26 cellular contexts compared by ENCODE assay signal in genomic region chr22:50228366-50228765, GRCh38. TPM values are rescaled to one million over a fixed set of nuclear protein-coding genes. Genes with fewer than 3 reads are reported as not detected.
DNase-seq lines count a peak whose midpoint lies in the region; ATAC-seq, FAIRE-seq and TF ChIP-seq lines count a peak whose summit lies in the region.
"Had no signal": no experiment of that assay in that cellular context is flagged by ENCODE, and none has a peak within 500 bp of the region (broad histone marks: within the 10 kb centered on the region; RNA-seq: fewer than 3 reads in every experiment).

No MANE protein-coding gene starts in this region.

- H3K4me3 ChIP-seq in astrocyte (ENCODE audit: insufficient read depth, low read depth, low read length) (no peak overlapping the region), lower lobe of right lung (no peak overlapping the region), upper lobe of left lung (no peak overlapping the region), coronary artery (no peak overlapping the region)
- H3K4me3 ChIP-seq: GM23248, Peyer's patch, SJCRH30 had no signal

- no peak overlapping the region for H3K4me3 Mint-ChIP-seq in astrocyte (ENCODE audit: unreplicated experiment)
- H3K4me3 Mint-ChIP-seq in activated T-cell treated with anti-CD3 and anti-CD28 coated beads, Interleukin-2, amount 50 U/mL, for 24 hours, result no peak overlapping the region

- no peaks in the 10 kb centered on the region for H3K27me3 Mint-ChIP-seq in astrocyte (ENCODE audit: low read depth, unreplicated experiment)
- H3K27me3 Mint-ChIP-seq in activated T-cell treated with anti-CD3 and anti-CD28 coated beads, Interleukin-2, amount 50 U/mL, for 24 hours, result no peaks in the 10 kb centered on the region
- H3K27me3 Mint-ChIP-seq: IgD-negative memory B cell had no signal

- H3K4me2 ChIP-seq in astrocyte (ENCODE audit: low read length), result no peak overlapping the region

- peaks cover 2% of the 10 kb centered on the region for H3K36me3 ChIP-seq in astrocyte (ENCODE audit: insufficient read depth, low read length)
- H3K36me3 ChIP-seq in lower lobe of right lung, result peaks cover 90% of the 10 kb centered on the region
- H3K36me3 ChIP-seq in upper lobe of left lung, result peaks cover 13 to 83% (median 49%) of the 10 kb centered on the region in 4 donors

- DNase-seq in Right ventricle myocardium inferior (ENCODE audit: missing footprints), result peak; percentile 2
- DNase-seq in left cardiac atrium, result no peak
- DNase-seq in astrocyte (ENCODE audit: low read depth), result no peak
- peak; percentile 30 for DNase-seq in lower lobe of right lung
- peak; percentile 17 to 38 for DNase-seq in upper lobe of left lung
- DNase-seq in COLO829 (ENCODE audit: low spot score), result no peak
- no peak for DNase-seq in activated T-cell treated with anti-CD3 and anti-CD28 coated beads, Interleukin-2, amount 50 U/mL, for 24 hours
- DNase-seq in coronary artery (ENCODE audit: low spot score), result no peak
- DNase-seq: AML-193, DMS53, GDM1, GM23248, HCEC 1CT, MV-4-11, NCI-H1105 treated with DMSO at 0.1 percent for 48 hours, NCI-H2029 treated with DMSO at 0.1 percent for 48 hours, NCI-H2171, NCI-H524 treated with DMSO at 0.1 percent for 48 hours, NCI-H82, Peyer's patch had no signal

- H3K27ac Mint-ChIP-seq in astrocyte (ENCODE audit: unreplicated experiment), result peak overlapping the region; percentile 31
- H3K27ac Mint-ChIP-seq in activated T-cell treated with anti-CD3 and anti-CD28 coated beads, Interleukin-2, amount 50 U/mL, for 24 hours, result no peak overlapping the region
- H3K27ac Mint-ChIP-seq: CD14-positive monocyte, IgD-negative memory B cell had no signal

- peaks cover 32% of the 10 kb centered on the region for H4K20me1 ChIP-seq in astrocyte (ENCODE audit: insufficient read depth, low read length)

- H3K27me3 ChIP-seq in astrocyte (ENCODE audit: insufficient read depth, low read length) (no peaks in the 10 kb centered on the region), lower lobe of right lung (ENCODE audit: low read depth) (no peaks in the 10 kb centered on the region), upper lobe of left lung (no peaks in the 10 kb centered on the region)
- H3K27me3 ChIP-seq: Peyer's patch, SJCRH30 had no signal

- peaks cover 7% of the 10 kb centered on the region for H3K79me2 ChIP-seq in astrocyte (ENCODE audit: insufficient read depth, low read length)

- 95 to 97% methylated on average over 9 of the region's 9 CpGs for WGBS in upper lobe of left lung, 2 donors

- H3K9me3 ChIP-seq in astrocyte (ENCODE audit: insufficient read depth, low read depth, low read length) (no peaks in the 10 kb centered on the region), lower lobe of right lung (no peaks in the 10 kb centered on the region), upper lobe of left lung (no peaks in the 10 kb centered on the region)
- H3K9me3 ChIP-seq: Peyer's patch, SJCRH30 had no signal

- no peak for TF ChIP-seq POLR2A in upper lobe of left lung (IDR thresholded peaks at IDR 0.05)

- TF ChIP-seq CTCF in astrocyte (IDR thresholded peaks at IDR 0.05; ENCODE audit: insufficient read depth, low read depth, low read length), result no peak
- TF ChIP-seq CTCF in lower lobe of right lung (IDR thresholded peaks at IDR 0.05), result no peak
- TF ChIP-seq CTCF in upper lobe of left lung (IDR thresholded peaks at IDR 0.05), result no peak
- TF ChIP-seq CTCF in coronary artery (IDR thresholded peaks at IDR 0.05), result no peak

- ATAC-seq in Right ventricle myocardium inferior, result no peak
- ATAC-seq in left cardiac atrium, result no peak
- ATAC-seq in lower lobe of right lung, result no peak
- ATAC-seq in upper lobe of left lung (ENCODE audit: low FRiP score in 2 of 2), result no peak

- H3K9ac ChIP-seq in astrocyte (ENCODE audit: low read length), result no peak overlapping the region
- H3K9ac ChIP-seq: GM23248 had no signal

- no peaks in the 10 kb centered on the region for H3K9me3 Mint-ChIP-seq in astrocyte (ENCODE audit: unreplicated experiment)
- no peaks in the 10 kb centered on the region for H3K9me3 Mint-ChIP-seq in activated T-cell treated with anti-CD3 and anti-CD28 coated beads, Interleukin-2, amount 50 U/mL, for 24 hours
- H3K9me3 Mint-ChIP-seq: CD14-positive monocyte, IgD-negative memory B cell had no signal

- peaks cover 18% of the 10 kb centered on the region for H3K36me3 Mint-ChIP-seq in astrocyte (ENCODE audit: low read depth, unreplicated experiment)
- peaks cover 69% of the 10 kb centered on the region for H3K36me3 Mint-ChIP-seq in activated T-cell treated with anti-CD3 and anti-CD28 coated beads, Interleukin-2, amount 50 U/mL, for 24 hours (ENCODE audit: low read depth)

- no peaks in the 10 kb centered on the region for H3K4me1 Mint-ChIP-seq in astrocyte (ENCODE audit: low read depth, unreplicated experiment)
- peaks cover 2% of the 10 kb centered on the region for H3K4me1 Mint-ChIP-seq in activated T-cell treated with anti-CD3 and anti-CD28 coated beads, Interleukin-2, amount 50 U/mL, for 24 hours (ENCODE audit: low read depth)
- H3K4me1 Mint-ChIP-seq: CD14-positive monocyte had no signal

- H3K4me1 ChIP-seq in astrocyte (ENCODE audit: insufficient read depth, low read length) (no peaks in the 10 kb centered on the region), lower lobe of right lung (no peaks in the 10 kb centered on the region), upper lobe of left lung (no peaks in the 10 kb centered on the region)
- H3K4me1 ChIP-seq: Peyer's patch, SJCRH30 had no signal

- no peak overlapping the region for H3K27ac ChIP-seq in astrocyte (ENCODE audit: low read depth, low read length)
- H3K27ac ChIP-seq in lower lobe of right lung, result no peak overlapping the region
- no peak overlapping the region for H3K27ac ChIP-seq in upper lobe of left lung
- no peak overlapping the region for H3K27ac ChIP-seq in coronary artery
- H3K27ac ChIP-seq: GM23248, Peyer's patch, SJCRH30 had no signal

- intact Hi-C loops in Right ventricle myocardium inferior (cut with DNase I) (no loop called here), left cardiac atrium (cut with DNase I) (no loop called here), lower lobe of right lung (cut with DNase I) (no loop called here)

- no peak overlapping the region for H2AFZ ChIP-seq in astrocyte (ENCODE audit: low read depth, low read length)
- H2AFZ ChIP-seq: GM23248 had no signal

- no peak for TF ChIP-seq EP300 in upper lobe of left lung (IDR thresholded peaks at IDR 0.05)

- no peak for FAIRE-seq in astrocyte (lab: Jason Lieb, UNC)
- FAIRE-seq: D721Med, GM18507, HTR-8/SVneo had no signal

RNA-seq across cellular contexts. Expression of gene TUBGCP6, which starts 16.5 kb away (rescaled TPM):
- 17.5 TPM for total RNA-seq in Right ventricle myocardium inferior
- 10 to 100 TPM; 20.4 to 22.0 TPM for total RNA-seq in left cardiac atrium
- 25.4 and 26.3 TPM in 2 replicates for total RNA-seq in astrocyte
- total RNA-seq in lower lobe of right lung, result 48.5 TPM
- total RNA-seq in upper lobe of left lung, result 100 to 1,000 TPM in 2 of 6 donors, 10 to 100 TPM in 4; 43.2 to 216 (median 52.4) TPM

RNA-seq across cellular contexts. Expression of gene HDAC10, which starts 22.7 kb away (rescaled TPM):
- 14.5 TPM for total RNA-seq in Right ventricle myocardium inferior
- 10 to 100 TPM; 11.2 to 14.2 TPM for total RNA-seq in left cardiac atrium
- total RNA-seq in astrocyte, result 36.8 and 46.5 TPM in 2 replicates
- 47.9 TPM for total RNA-seq in lower lobe of right lung
- 100 to 1,000 TPM in 1 of 6 donors, 10 to 100 TPM in 5; 33.0 to 202 (median 53.1) TPM for total RNA-seq in upper lobe of left lung

RNA-seq across cellular contexts. Expression of gene SELENOO, which starts 27.6 kb away (rescaled TPM):
- 15.5 TPM for total RNA-seq in Right ventricle myocardium inferior
- total RNA-seq in left cardiac atrium, result 10 to 100 TPM; 11.7 to 15.0 TPM
- 16.9 and 18.5 TPM in 2 replicates for total RNA-seq in astrocyte
- total RNA-seq in lower lobe of right lung, result 18.7 TPM
- total RNA-seq in upper lobe of left lung, result 100 to 1,000 TPM in 1 of 6 donors, 10 to 100 TPM in 5; 23.1 to 102 (median 28.9) TPM

RNA-seq across cellular contexts. Expression of gene MAPK12, which starts 33.1 kb away (rescaled TPM):
- total RNA-seq in Right ventricle myocardium inferior, result 18.2 TPM
- 10 to 100 TPM; 13.2 to 14.7 TPM for total RNA-seq in left cardiac atrium
- total RNA-seq in astrocyte, result 29.1 and 36.4 TPM in 2 replicates
- 11.9 TPM for total RNA-seq in lower lobe of right lung
- 10 to 100 TPM in 3 of 6 donors, 1 to 10 TPM in 3; 3.1 to 19.2 (median 10.1) TPM for total RNA-seq in upper lobe of left lung

RNA-seq across cellular contexts. Expression of gene MAPK11, which starts 41.8 kb away (rescaled TPM):
- total RNA-seq in Right ventricle myocardium inferior (10.0 TPM), left cardiac atrium (10 to 100 TPM; 13.3 to 15.4 TPM), astrocyte (19.6 and 22.4 TPM in 2 replicates), lower lobe of right lung (13.1 TPM), upper lobe of left lung (10 to 100 TPM in 1 of 6 donors, 1 to 10 TPM in 5; 3.1 to 27.3 (median 8.6) TPM)

Comparison
In these comparisons a context has a peak if more than half of its experiments do, and no peak if none do; other contexts are left out.
1. DNase-seq: peak in Right ventricle myocardium inferior (single experiment), lower lobe of right lung (single experiment) and upper lobe of left lung (2 of 2); none in left cardiac atrium (single experiment), astrocyte (single experiment), COLO829 (single experiment), activated T-cell treated with anti-CD3 and anti-CD28 coated beads, Interleukin-2, amount 50 U/mL, for 24 hours (single experiment) and coronary artery (single experiment).